In the genomic region with DNA sequence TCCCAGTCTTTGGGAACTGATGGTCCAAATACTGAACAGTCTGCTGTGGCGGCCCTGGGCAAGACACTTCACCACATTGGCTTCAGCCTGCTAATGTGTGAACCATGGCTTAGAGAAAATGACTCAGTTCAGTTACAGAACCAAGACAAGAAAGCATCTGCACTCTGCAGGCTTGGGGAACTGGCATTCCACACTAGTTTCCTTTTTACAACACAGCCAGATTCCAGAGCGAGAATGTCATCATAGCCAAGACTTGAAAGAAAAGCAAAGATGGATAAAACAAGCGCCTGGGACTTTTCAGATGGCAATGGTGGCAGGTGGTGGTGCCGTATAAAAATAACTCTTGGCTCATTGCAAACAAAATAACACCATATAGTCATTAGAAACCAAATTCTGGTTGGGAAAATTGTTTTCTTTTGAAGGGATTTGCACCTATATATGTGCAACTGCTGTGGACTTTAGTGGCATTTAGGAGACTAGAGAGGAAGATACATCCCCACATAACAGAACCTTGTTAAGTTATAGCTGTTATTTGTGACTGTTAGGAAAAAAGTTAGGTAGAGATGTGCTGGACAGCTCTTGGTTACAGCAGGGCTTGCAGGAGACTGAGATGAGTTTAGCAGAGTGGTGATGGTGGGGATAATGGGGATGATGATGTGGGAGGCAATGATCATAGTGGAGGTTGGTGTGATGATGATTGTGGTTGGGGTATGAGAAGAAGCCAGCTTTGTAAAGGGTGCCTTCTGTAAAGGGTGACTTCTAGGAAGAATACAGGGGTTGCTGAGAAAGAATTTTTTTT, we compare ENCODE assay signal across 10 cellular contexts.
DNase-seq lines count a peak whose midpoint lies in the region; ATAC-seq and TF ChIP-seq lines count a peak whose summit lies in the region.
"Had no signal": no experiment of that assay in that cellular context is flagged by ENCODE, and none has a peak within 500 bp of the region (broad histone marks: within the 10 kb centered on the region; RNA-seq: fewer than 3 reads in every experiment).

No MANE protein-coding gene starts in this region.

- H3K4me1 Mint-ChIP-seq in activated T-helper 1 cell treated with anti-CD3 and anti-CD28 coated beads, Interleukin-12 subunit alpha, Interleukin-12 subunit beta, Interleukin-2, Interleukin-4 antibody, amounts not matched to agents 30 ng/mL and 10 ng/mL and 1 ng/mL, durations not matched to agents 14 hours and 24 hours and 36 hours (ENCODE audit: low read depth) = no peaks in the 10 kb centered on the region
- H3K4me1 Mint-ChIP-seq: T-cell had no signal

- H3K36me3 ChIP-seq in cardiac muscle cell = no peaks in the 10 kb centered on the region

- peak; percentile 95 for DNase-seq in GM04503 (ENCODE audit: low read depth)
- DNase-seq in cardiac muscle cell (ENCODE audit: low read depth in 1 of 2, low spot score in 1 of 2) = peak; percentile 18 to 90
- peak; percentile 78 for DNase-seq in retinal pigment epithelial cell (ENCODE audit: low read depth)
- DNase-seq in retina = no peak
- no peak for DNase-seq in NCI-H2107 treated with DMSO at 0.1 percent for 48 hours (lab: John Stamatoyannopoulos, UW; ENCODE audit: unreplicated experiment)
- no peak for DNase-seq in activated T-helper 1 cell treated with anti-CD3 and anti-CD28 coated beads, Interleukin-12 subunit alpha, Interleukin-12 subunit beta, Interleukin-2, Interleukin-4 antibody, amounts not matched to agents 30 ng/mL and 10 ng/mL and 1 ng/mL, durations not matched to agents 14 hours and 24 hours and 36 hours (ENCODE audit: low spot score)
- DNase-seq: T-cell had no signal

- intact Hi-C loops in activated T-helper 1 cell treated with anti-CD3 and anti-CD28 coated beads, Interleukin-12 subunit alpha, Interleukin-12 subunit beta, Interleukin-2, Interleukin-4 antibody, amounts not matched to agents 30 ng/mL and 10 ng/mL and 1 ng/mL, durations not matched to agents 14 hours and 24 hours and 36 hours (cut with micrococcal nuclease) = no loop called here

- H3K9me3 ChIP-seq in cardiac muscle cell (ENCODE audit: low read depth) = no peaks in the 10 kb centered on the region

- peak; percentile 99 for ATAC-seq in SK-N-SH treated with all-trans-retinoic acid at 6 μM for 48 hours
- ATAC-seq in HG03457 (IDR thresholded peaks at IDR 0.05; ENCODE audit: unreplicated experiment) = no peak
- ATAC-seq: T-cell had no signal

- no peaks in the 10 kb centered on the region for H3K9me3 Mint-ChIP-seq in activated T-helper 1 cell treated with anti-CD3 and anti-CD28 coated beads, Interleukin-12 subunit alpha, Interleukin-12 subunit beta, Interleukin-2, Interleukin-4 antibody, amounts not matched to agents 30 ng/mL and 10 ng/mL and 1 ng/mL, durations not matched to agents 14 hours and 24 hours and 36 hours
- H3K9me3 Mint-ChIP-seq: T-cell had no signal

- H3K27ac Mint-ChIP-seq in activated T-helper 1 cell treated with anti-CD3 and anti-CD28 coated beads, Interleukin-12 subunit alpha, Interleukin-12 subunit beta, Interleukin-2, Interleukin-4 antibody, amounts not matched to agents 30 ng/mL and 10 ng/mL and 1 ng/mL, durations not matched to agents 14 hours and 24 hours and 36 hours = no peak overlapping the region
- H3K27ac Mint-ChIP-seq: T-cell had no signal

- no peaks in the 10 kb centered on the region for H3K27me3 ChIP-seq in cardiac muscle cell

- H3K36me3 Mint-ChIP-seq in activated T-helper 1 cell treated with anti-CD3 and anti-CD28 coated beads, Interleukin-12 subunit alpha, Interleukin-12 subunit beta, Interleukin-2, Interleukin-4 antibody, amounts not matched to agents 30 ng/mL and 10 ng/mL and 1 ng/mL, durations not matched to agents 14 hours and 24 hours and 36 hours (ENCODE audit: low read depth) = no peaks in the 10 kb centered on the region
- H3K36me3 Mint-ChIP-seq: T-cell had no signal

- H3K27me3 Mint-ChIP-seq in activated T-helper 1 cell treated with anti-CD3 and anti-CD28 coated beads, Interleukin-12 subunit alpha, Interleukin-12 subunit beta, Interleukin-2, Interleukin-4 antibody, amounts not matched to agents 30 ng/mL and 10 ng/mL and 1 ng/mL, durations not matched to agents 14 hours and 24 hours and 36 hours (ENCODE audit: insufficient read depth) = no peaks in the 10 kb centered on the region

- H3K4me1 ChIP-seq in cardiac muscle cell (ENCODE audit: low read depth) = peaks cover 9% of the 10 kb centered on the region

- H3K4me3 Mint-ChIP-seq in activated T-helper 1 cell treated with anti-CD3 and anti-CD28 coated beads, Interleukin-12 subunit alpha, Interleukin-12 subunit beta, Interleukin-2, Interleukin-4 antibody, amounts not matched to agents 30 ng/mL and 10 ng/mL and 1 ng/mL, durations not matched to agents 14 hours and 24 hours and 36 hours = no peak overlapping the region
- H3K4me3 Mint-ChIP-seq: T-cell had no signal

- TF ChIP-seq CTCF in cardiac muscle cell (IDR thresholded peaks at IDR 0.05; ENCODE audit: low read depth, low read length) (no peak), retinal pigment epithelial cell (conservative IDR thresholded peaks at IDR 0.05; ENCODE audit: low read depth, low read length) (no peak)

- H3K4me3 ChIP-seq in cardiac muscle cell (no peak overlapping the region), retinal pigment epithelial cell (ENCODE audit: low read length) (no peak overlapping the region)

- H3K27ac ChIP-seq in cardiac muscle cell = no peak overlapping the region
- H3K27ac ChIP-seq: HL-60 had no signal

TF ChIP-seq in SK-N-SH treated with all-trans-retinoic acid at 6 μM for 48 hours, 23 proteins besides CTCF, POLR2A, EP300 and RAD21:
- TF ChIP-seq, protein P1, sequence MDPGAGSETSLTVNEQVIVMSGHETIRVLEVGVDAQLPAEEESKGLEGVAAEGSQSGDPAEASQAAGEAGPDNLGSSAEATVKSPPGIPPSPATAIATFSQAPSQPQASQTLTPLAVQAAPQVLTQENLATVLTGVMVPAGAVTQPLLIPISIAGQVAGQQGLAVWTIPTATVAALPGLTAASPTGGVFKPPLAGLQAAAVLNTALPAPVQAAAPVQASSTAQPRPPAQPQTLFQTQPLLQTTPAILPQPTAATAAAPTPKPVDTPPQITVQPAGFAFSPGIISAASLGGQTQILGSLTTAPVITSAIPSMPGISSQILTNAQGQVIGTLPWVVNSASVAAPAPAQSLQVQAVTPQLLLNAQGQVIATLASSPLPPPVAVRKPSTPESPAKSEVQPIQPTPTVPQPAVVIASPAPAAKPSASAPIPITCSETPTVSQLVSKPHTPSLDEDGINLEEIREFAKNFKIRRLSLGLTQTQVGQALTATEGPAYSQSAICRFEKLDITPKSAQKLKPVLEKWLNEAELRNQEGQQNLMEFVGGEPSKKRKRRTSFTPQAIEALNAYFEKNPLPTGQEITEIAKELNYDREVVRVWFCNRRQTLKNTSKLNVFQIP (CRISPR knock-in tag; IDR thresholded peaks at IDR 0.05; ENCODE audit: borderline replicate concordance, low read depth) = 0 out of 2 replicates have a peak, but pooled peaks have one; percentile 9
- TF ChIP-seq ISL1 (CRISPR knock-in tag; IDR thresholded peaks at IDR 0.05) (peak; percentile 80), ESRRG (CRISPR knock-in tag; IDR thresholded peaks at IDR 0.05) (no peak), ZNF8 (CRISPR knock-in tag; IDR thresholded peaks at IDR 0.05) (no peak; the same call in 1 of the 2 replicates), CSDC2 (CRISPR knock-in tag; IDR thresholded peaks at IDR 0.05) (0 out of 2 replicates have a peak, but pooled peaks have one; percentile 18), TCF4 (CRISPR knock-in tag; IDR thresholded peaks at IDR 0.05; ENCODE audit: borderline replicate concordance) (no peak), OSR1 (CRISPR knock-in tag; IDR thresholded peaks at IDR 0.05) (no peak), ZFP3 (CRISPR knock-in tag; IDR thresholded peaks at IDR 0.05) (peak; percentile 21; the same call in 1 of the 2 replicates), ARNTL (CRISPR knock-in tag; IDR thresholded peaks at IDR 0.05; ENCODE audit: borderline replicate concordance, low read depth) (no peak), ZFP30 (CRISPR knock-in tag; IDR thresholded peaks at IDR 0.05) (no peak), ZC3H10 (CRISPR knock-in tag; IDR thresholded peaks at IDR 0.05) (no peak), TOX (CRISPR knock-in tag; IDR thresholded peaks at IDR 0.05; ENCODE audit: borderline replicate concordance) (no peak), GLIS3 (CRISPR knock-in tag; IDR thresholded peaks at IDR 0.05) (no peak), RARB (CRISPR knock-in tag; IDR thresholded peaks at IDR 0.05) (no peak), PPARA (CRISPR knock-in tag; IDR thresholded peaks at IDR 0.05; ENCODE audit: borderline replicate concordance) (no peak)
- TF ChIP-seq, protein P2, sequence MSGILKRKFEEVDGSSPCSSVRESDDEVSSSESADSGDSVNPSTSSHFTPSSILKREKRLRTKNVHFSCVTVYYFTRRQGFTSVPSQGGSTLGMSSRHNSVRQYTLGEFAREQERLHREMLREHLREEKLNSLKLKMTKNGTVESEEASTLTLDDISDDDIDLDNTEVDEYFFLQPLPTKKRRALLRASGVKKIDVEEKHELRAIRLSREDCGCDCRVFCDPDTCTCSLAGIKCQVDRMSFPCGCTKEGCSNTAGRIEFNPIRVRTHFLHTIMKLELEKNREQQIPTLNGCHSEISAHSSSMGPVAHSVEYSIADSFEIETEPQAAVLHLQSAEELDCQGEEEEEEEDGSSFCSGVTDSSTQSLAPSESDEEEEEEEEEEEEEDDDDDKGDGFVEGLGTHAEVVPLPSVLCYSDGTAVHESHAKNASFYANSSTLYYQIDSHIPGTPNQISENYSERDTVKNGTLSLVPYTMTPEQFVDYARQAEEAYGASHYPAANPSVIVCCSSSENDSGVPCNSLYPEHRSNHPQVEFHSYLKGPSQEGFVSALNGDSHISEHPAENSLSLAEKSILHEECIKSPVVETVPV (CRISPR knock-in tag; IDR thresholded peaks at IDR 0.05) = no peak
TF ChIP-seq in SK-N-SH treated with all-trans-retinoic acid at 6 μM for 48 hours: peak in this region for 4.

Comparison
In these comparisons a context has a peak if more than half of its experiments do, and no peak if none do; other contexts are left out.
1. DNase-seq: peak in GM04503 (single experiment), cardiac muscle cell (2 of 2) and retinal pigment epithelial cell (single experiment); none in retina (single experiment), NCI-H2107 treated with DMSO at 0.1 percent for 48 hours (single experiment) and activated T-helper 1 cell treated with anti-CD3 and anti-CD28 coated beads, Interleukin-12 subunit alpha, Interleukin-12 subunit beta, Interleukin-2, Interleukin-4 antibody, amounts not matched to agents 30 ng/mL and 10 ng/mL and 1 ng/mL, durations not matched to agents 14 hours and 24 hours and 36 hours (single experiment).